In genomic region chr16:83530293-83530692, GRCh38 we compare ENCODE assay signal across 1 cellular context.
TF ChIP-seq lines count a peak whose summit lies in the region.

No MANE protein-coding gene starts in this region.

TF ChIP-seq in SK-N-SH treated with all-trans-retinoic acid at 6 μM for 48 hours, 23 proteins besides CTCF, POLR2A, EP300 and RAD21 (continued from another document):
- TF ChIP-seq ZC3H10 (CRISPR knock-in tag; IDR thresholded peaks at IDR 0.05) (no peak), PATZ1 (CRISPR knock-in tag; IDR thresholded peaks at IDR 0.05; ENCODE audit: borderline replicate concordance) (no peak), TOX (CRISPR knock-in tag; IDR thresholded peaks at IDR 0.05; ENCODE audit: borderline replicate concordance) (no peak), ZFP30 (CRISPR knock-in tag; IDR thresholded peaks at IDR 0.05) (no peak), POU6F1 (CRISPR knock-in tag; IDR thresholded peaks at IDR 0.05; ENCODE audit: borderline replicate concordance, low read depth) (no peak), GLIS3 (CRISPR knock-in tag; IDR thresholded peaks at IDR 0.05) (no peak), CSRNP3 (CRISPR knock-in tag; IDR thresholded peaks at IDR 0.05) (no peak)
